ENCODE assay signal across 25 cellular contexts in the genomic region with DNA sequence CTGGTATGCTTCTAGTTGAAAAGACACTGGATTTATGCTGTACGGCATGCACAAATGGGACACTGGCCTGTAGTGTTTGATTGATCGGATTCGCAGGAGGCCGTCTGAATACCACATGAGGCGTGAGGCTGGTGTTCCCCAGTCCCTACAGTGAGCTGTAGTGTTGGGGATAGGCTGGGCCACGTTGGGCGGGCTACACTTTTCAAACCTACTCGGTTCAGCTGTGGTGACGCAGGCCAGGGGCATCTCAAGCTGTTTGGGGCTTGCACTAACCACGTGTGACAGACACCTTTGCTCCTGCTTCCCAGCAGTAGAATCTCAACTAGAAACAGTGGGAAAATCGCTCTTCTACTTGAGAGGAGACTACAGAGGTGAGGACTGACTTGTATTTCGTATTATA.
"Had no signal": no experiment of that assay in that cellular context is flagged by ENCODE, and none has a peak within 500 bp of the region (broad histone marks: within the 10 kb centered on the region; RNA-seq: fewer than 3 reads in every experiment).

No MANE protein-coding gene starts in this region.

- H3K4me1 Mint-ChIP-seq: mesothelial cell of epicardium had no signal

- H3K4me3 Mint-ChIP-seq: dendritic cell treated with granulocyte-macrophage colony-stimulating factor and Interleukin-4, amounts not matched to agents 40 ng/mL and 50 ng/mL, for 4 days; effector memory CD8-positive, alpha-beta T cell; endodermal cell; mesothelial cell of epicardium; naive B cell had no signal

- H3K36me3 Mint-ChIP-seq: mesothelial cell of epicardium, naive B cell had no signal

- FAIRE-seq: endometrium, islet of Langerhans, keratinocyte had no signal

- ATAC-seq: effector memory CD8-positive, alpha-beta T cell; esophagus mucosa; gastrocnemius medialis; heart left ventricle; left cardiac atrium; left lung; left ventricle myocardium superior; lower lobe of right lung; mucosa of descending colon had no signal

- H3K27ac Mint-ChIP-seq: endodermal cell, mesothelial cell of epicardium, naive B cell had no signal

- H3K27me3 Mint-ChIP-seq: dendritic cell treated with granulocyte-macrophage colony-stimulating factor and Interleukin-4, amounts not matched to agents 40 ng/mL and 50 ng/mL, for 4 days; effector memory CD8-positive, alpha-beta T cell had no signal

- H3K9me3 Mint-ChIP-seq: dendritic cell treated with granulocyte-macrophage colony-stimulating factor and Interleukin-4, amounts not matched to agents 40 ng/mL and 50 ng/mL, for 4 days; effector memory CD8-positive, alpha-beta T cell had no signal

- DNase-seq: colonic mucosa; cortex of kidney; effector CD8-positive, alpha-beta T cell; effector memory CD8-positive, alpha-beta T cell; endodermal cell; erythroblast; esophagus squamous epithelium; foreskin fibroblast; foreskin melanocyte; gastrocnemius medialis; heart left ventricle; hypothalamus; left cardiac atrium; left lung; left ventricle myocardium superior; lower lobe of right lung; mesenchymal stem cell; mucosa of descending colon; naive B cell had no signal
